ENCODE assay signal across 19 cellular contexts in the genomic region with DNA sequence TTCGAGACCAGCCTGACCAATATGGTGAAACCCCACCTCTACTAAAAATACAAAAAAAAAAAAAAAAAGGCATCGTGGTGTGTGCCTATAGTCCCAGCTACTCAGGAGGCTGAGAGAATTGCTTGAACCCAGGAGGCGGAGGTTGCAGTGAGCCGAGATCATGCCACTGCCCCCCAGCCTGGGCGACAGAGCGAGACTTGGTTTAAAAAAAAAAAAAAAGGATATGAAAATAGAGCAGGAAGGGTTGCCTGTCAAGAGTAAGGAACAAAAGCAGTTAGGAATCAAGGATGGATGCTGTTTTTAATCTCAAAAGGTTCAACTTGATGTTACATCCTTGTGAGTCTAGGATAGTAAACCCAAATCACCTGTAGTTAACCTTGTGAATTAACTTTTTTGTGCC. TPM values are rescaled to one million over a fixed set of nuclear protein-coding genes. Genes with fewer than 3 reads are reported as not detected.
DNase-seq lines count a peak whose midpoint lies in the region; ATAC-seq, FAIRE-seq and TF ChIP-seq lines count a peak whose summit lies in the region.
"Had no signal": no experiment of that assay in that cellular context is flagged by ENCODE, and none has a peak within 500 bp of the region (broad histone marks: within the 10 kb centered on the region; RNA-seq: fewer than 3 reads in every experiment).

No MANE protein-coding gene starts in this region.

- H3K36me3 Mint-ChIP-seq in naive thymus-derived CD4-positive, alpha-beta T cell, result peaks cover 6 to 33% (median 17%) of the 10 kb centered on the region in 5 donors

- H3K27ac Mint-ChIP-seq in naive thymus-derived CD4-positive, alpha-beta T cell, result peak overlapping the region in 8 of 9 donors; percentile 33 to 80 (median 55)

- H3K36me3 ChIP-seq in cardiac muscle cell, result peaks cover 9% of the 10 kb centered on the region
- H3K36me3 ChIP-seq in ascending aorta, result peaks cover 25 to 48% of the 10 kb centered on the region in 2 donors
- peaks cover 0 to 31% (median 9%) of the 10 kb centered on the region in 3 experiments for H3K36me3 ChIP-seq in naive thymus-derived CD4-positive, alpha-beta T cell (ENCODE audit: control insufficient read depth in 2 of 3, insufficient read depth in 3 of 3, low read length in 3 of 3)
- no peaks in the 10 kb centered on the region for H3K36me3 ChIP-seq in uterus

- TF ChIP-seq CTCF in cardiac muscle cell (IDR thresholded peaks at IDR 0.05; ENCODE audit: low read depth, low read length) (no peak), ascending aorta (IDR thresholded peaks at IDR 0.05) (no peak), uterus (IDR thresholded peaks at IDR 0.05) (no peak)

- POLR2A ChIA-PET in naive thymus-derived CD4-positive, alpha-beta T cell (lab: Charles Lee), result interaction anchor here (0.9 to 3.1 kb wide), 4 partner anchors 10 to 33 kb away, joined by 3 to 21 read pairs (median 4); no protein-coding TSS in a partner anchor

- DNase-seq in cardiac muscle cell (ENCODE audit: low read depth in 1 of 2, low spot score in 1 of 2) (no peak), right cardiac atrium (no peak), ascending aorta (ENCODE audit: low spot score in 2 of 2) (no peak), uterus (no peak), RPMI8226 (no peak), GM12892 (ENCODE audit: insufficient read length) (no peak)
- no peak for DNase-seq in naive thymus-derived CD4-positive, alpha-beta T cell
- no peak for DNase-seq in activated CD8-positive, alpha-beta memory T cell treated with anti-CD3 and anti-CD28 coated beads, Interleukin-2, amount 50 U/mL, for 48 hours
- DNase-seq: activated CD4-positive, alpha-beta T cell treated with anti-CD3 and anti-CD28 coated beads for 1 hour; activated CD8-positive, alpha-beta memory T cell treated with anti-CD3 and anti-CD28 coated beads, Interleukin-2, amount 50 U/mL, for 4 hours; foreskin fibroblast; thyroid gland had no signal

- FAIRE-seq in GM12892 (lab: Jason Lieb, UNC), result no peak
- FAIRE-seq: D721Med, endometrium, GM19239 had no signal

- peaks cover 44 to 66% (median 56%) of the 10 kb centered on the region in 7 donors for H3K4me1 Mint-ChIP-seq in naive thymus-derived CD4-positive, alpha-beta T cell

- H3K27me3 ChIP-seq in cardiac muscle cell (no peaks in the 10 kb centered on the region), right cardiac atrium (ENCODE audit: control insufficient read depth, insufficient read depth) (no peaks in the 10 kb centered on the region), ascending aorta (no peaks in the 10 kb centered on the region), uterus (no peaks in the 10 kb centered on the region)
- H3K27me3 ChIP-seq in naive thymus-derived CD4-positive, alpha-beta T cell (ENCODE audit: control insufficient read depth in 2 of 2, insufficient read depth in 2 of 2, low read length in 2 of 2), result no peaks in the 10 kb centered on the region
- H3K27me3 ChIP-seq: thyroid gland had no signal

- WGBS in right cardiac atrium, result 82% methylated on average over 6 of the region's 6 CpGs

- H3K27me3 Mint-ChIP-seq in naive thymus-derived CD4-positive, alpha-beta T cell, result no peaks in the 10 kb centered on the region
- H3K27me3 Mint-ChIP-seq: activated naive CD8-positive, alpha-beta T cell; central memory CD8-positive, alpha-beta T cell had no signal

- intact Hi-C loops in right cardiac atrium (cut with DNase I), result loop anchor here in 3 of 4 donors (10.0 kb wide), 3 partner anchors 93 to 103 kb away; no protein-coding TSS in a partner anchor
- intact Hi-C loops in ascending aorta (cut with DNase I), result loop anchor here (2.0 kb wide), 1 partner anchor 27 kb away; no protein-coding TSS in a partner anchor
- intact Hi-C loops in naive thymus-derived CD4-positive, alpha-beta T cell (cut with micrococcal nuclease), result no loop called here
- intact Hi-C loops in uterus (cut with DNase I; ENCODE audit: low total_unique reads), result no loop called here

- no peak for ATAC-seq in right cardiac atrium
- ATAC-seq in naive thymus-derived CD4-positive, alpha-beta T cell, result no peak
- ATAC-seq: Right ventricle myocardium inferior had no signal

- H3K9me3 ChIP-seq in cardiac muscle cell (ENCODE audit: low read depth) (no peaks in the 10 kb centered on the region), right cardiac atrium (ENCODE audit: control insufficient read depth, low read length) (no peaks in the 10 kb centered on the region), ascending aorta (no peaks in the 10 kb centered on the region), uterus (no peaks in the 10 kb centered on the region)
- H3K9me3 ChIP-seq in naive thymus-derived CD4-positive, alpha-beta T cell (ENCODE audit: control insufficient read depth in 2 of 3, low read length in 3 of 3), result no peaks in the 10 kb centered on the region
- H3K9me3 ChIP-seq: thyroid gland had no signal

- H3K27ac ChIP-seq in cardiac muscle cell, result peak overlapping the region; percentile 71
- H3K27ac ChIP-seq in right cardiac atrium (ENCODE audit: low read length), result no peak overlapping the region
- peak overlapping the region; percentile 83 to 88 for H3K27ac ChIP-seq in ascending aorta
- peak overlapping the region; percentile 42 for H3K27ac ChIP-seq in naive thymus-derived CD4-positive, alpha-beta T cell (ENCODE audit: low read depth, low read length)
- peak overlapping the region; percentile 39 to 55 for H3K27ac ChIP-seq in uterus

- H3K4me1 ChIP-seq in cardiac muscle cell (ENCODE audit: low read depth) (peaks cover 15% of the 10 kb centered on the region), right cardiac atrium (ENCODE audit: control insufficient read depth, insufficient read depth, low read length) (peaks cover 5% of the 10 kb centered on the region), ascending aorta (peaks cover 4 to 46% of the 10 kb centered on the region in 2 donors), uterus (peaks cover 0 to 6% of the 10 kb centered on the region in 2 donors)
- H3K4me1 ChIP-seq in naive thymus-derived CD4-positive, alpha-beta T cell (ENCODE audit: control insufficient read depth in 2 of 2, insufficient read depth in 2 of 2, low read length in 2 of 2), result peaks cover 10 to 50% of the 10 kb centered on the region in 2 donors

- TF ChIP-seq POLR2A in uterus (IDR thresholded peaks at IDR 0.05) (no peak), GM12892 (IDR thresholded peaks at IDR 0.05; ENCODE audit: low read depth, low read length) (no peak)

- H3K4me3 ChIP-seq in cardiac muscle cell (no peak overlapping the region), right cardiac atrium (ENCODE audit: low read length) (no peak overlapping the region), ascending aorta (no peak overlapping the region), uterus (no peak overlapping the region)
- H3K4me3 ChIP-seq in naive thymus-derived CD4-positive, alpha-beta T cell (ENCODE audit: low read length), result no peak overlapping the region
- H3K4me3 ChIP-seq: thyroid gland had no signal

- peak overlapping the region in 4 of 10 donors; percentile 2 to 52 (median 12) for H3K4me3 Mint-ChIP-seq in naive thymus-derived CD4-positive, alpha-beta T cell
- H3K4me3 Mint-ChIP-seq: activated naive CD8-positive, alpha-beta T cell; central memory CD8-positive, alpha-beta T cell; nephron had no signal

- peaks cover 0 to 2% (median 0%) of the 10 kb centered on the region in 11 donors for H3K9me3 Mint-ChIP-seq in naive thymus-derived CD4-positive, alpha-beta T cell
- H3K9me3 Mint-ChIP-seq: central memory CD8-positive, alpha-beta T cell; nephron had no signal

- CTCF ChIA-PET in naive thymus-derived CD4-positive, alpha-beta T cell (lab: Charles Lee), result interaction anchor here (1.9 kb wide), 1 partner anchor 12 kb away, joined by 8 read pairs; a partner anchor contains a TSS

RNA-seq across cellular contexts. Expression of a gene that starts 11.8 kb away (rescaled TPM):
- total RNA-seq in cardiac muscle cell (41.3 and 47.9 TPM in 2 replicates), right cardiac atrium (10 to 100 TPM; 27.6 to 37.9 (median 32.8) TPM), ascending aorta (5.5 TPM), uterus (100 to 1,000 TPM in 1 of 4 donors, 10 to 100 TPM in 3; 17.9 to 156 (median 38.4) TPM)
- polyA plus RNA-seq in cardiac muscle cell (58.4 and 61.0 TPM in 2 replicates), right cardiac atrium (26.0 TPM)
- 10 to 100 TPM; 19.4 to 33.1 (median 24.2) TPM for total RNA-seq in naive thymus-derived CD4-positive, alpha-beta T cell
- polyA plus RNA-seq in naive thymus-derived CD4-positive, alpha-beta T cell, result 10 to 100 TPM; 25.2 to 27.1 TPM
- polyA plus RNA-seq in GM12892 (2012; ENCODE audit: missing spikeins), result 55.1 TPM

RNA-seq across cellular contexts. Expression of a gene that starts 12.0 kb away (rescaled TPM):
- total RNA-seq in cardiac muscle cell (92.2 and 103 TPM in 2 replicates), right cardiac atrium (100 to 1,000 TPM; 190 to 236 (median 223) TPM), ascending aorta (22.8 TPM), uterus (100 to 1,000 TPM in 2 of 4 donors, 10 to 100 TPM in 2; 83.8 to 144 (median 101) TPM)
- polyA plus RNA-seq in cardiac muscle cell (242 and 283 TPM in 2 replicates), right cardiac atrium (287 TPM)
- 100 to 1,000 TPM in 3 of 5 experiments, 10 to 100 TPM in 2; 85.5 to 131 (median 105) TPM for total RNA-seq in naive thymus-derived CD4-positive, alpha-beta T cell
- 100 to 1,000 TPM; 318 to 445 TPM for polyA plus RNA-seq in naive thymus-derived CD4-positive, alpha-beta T cell
- 146 TPM for polyA plus RNA-seq in GM12892 (2012; ENCODE audit: missing spikeins)

RNA-seq across cellular contexts. Expression of a gene that starts 45.9 kb away (rescaled TPM):
- total RNA-seq in cardiac muscle cell (213 and 227 TPM in 2 replicates), right cardiac atrium (100 to 1,000 TPM in 1 of 4 donors, 10 to 100 TPM in 3; 33.0 to 113 (median 76.5) TPM), ascending aorta (394 TPM), uterus (100 to 1,000 TPM; 118 to 210 (median 145) TPM)
- polyA plus RNA-seq in cardiac muscle cell (210 and 276 TPM in 2 replicates), right cardiac atrium (53.6 TPM)
- total RNA-seq in naive thymus-derived CD4-positive, alpha-beta T cell, result 100 to 1,000 TPM in 3 of 5 experiments, 10 to 100 TPM in 2; 25.4 to 335 (median 135) TPM
- 100 to 1,000 TPM in 1 of 2 donors, 10 to 100 TPM in 1; 80.4 to 219 TPM for polyA plus RNA-seq in naive thymus-derived CD4-positive, alpha-beta T cell
- 158 TPM for polyA plus RNA-seq in GM12892 (2012; ENCODE audit: missing spikeins)

Comparison
In these comparisons a context has a peak if more than half of its experiments do, and no peak if none do; other contexts are left out.
1. intact Hi-C loops: an anchor here in right cardiac atrium (10.0 kb wide) and ascending aorta (2.0 kb wide); none called in naive thymus-derived CD4-positive, alpha-beta T cell and uterus.